In genomic region chr14:84963518-84963917, GRCh38 we compare ENCODE assay signal across 23 cellular contexts.
"Had no signal": no experiment of that assay in that cellular context is flagged by ENCODE, and none has a peak within 500 bp of the region (broad histone marks: within the 10 kb centered on the region; RNA-seq: fewer than 3 reads in every experiment).

No MANE protein-coding gene starts in this region.

- ATAC-seq: esophagus mucosa; gastrocnemius medialis; heart left ventricle; left cardiac atrium; left lung; naive thymus-derived CD8-positive, alpha-beta T cell; right lobe of liver had no signal

- H3K4me3 ChIP-seq: colonic mucosa, gastrocnemius medialis, heart left ventricle, left lung, ovary, right lobe of liver, stomach, thyroid gland had no signal

- H3K27ac ChIP-seq: colonic mucosa, epithelial cell of prostate, gastrocnemius medialis, heart left ventricle, left lung, ovary, right lobe of liver, stomach, thyroid gland had no signal

- H3K36me3 ChIP-seq: colonic mucosa, gastrocnemius medialis, heart left ventricle, left lung, ovary, right lobe of liver, stomach, thyroid gland had no signal

- H3K27me3 ChIP-seq: colonic mucosa, gastrocnemius medialis, heart left ventricle, left lung, ovary, right lobe of liver, stomach, thyroid gland had no signal

- H3K9me3 ChIP-seq: colonic mucosa, gastrocnemius medialis, ovary, right lobe of liver, thyroid gland had no signal

- DNase-seq: colonic mucosa; foreskin fibroblast; gastrocnemius medialis; heart left ventricle; hippocampal formation; left cardiac atrium; left lung; mammary epithelial cell; naive thymus-derived CD8-positive, alpha-beta T cell; occipital lobe; ovary; right lobe of liver; small intestine; stimulated activated CD4-positive, alpha-beta T cell treated with anti-CD3 and anti-CD28 coated beads, Interleukin-15, amount 100 ng/mL, for 24 hours; stimulated activated CD4-positive, alpha-beta T cell treated with anti-CD3 and anti-CD28 coated beads, Interleukin-4, amount 100 ng/mL, for 1 hour; stimulated activated CD8-positive, alpha-beta memory T cell treated with anti-CD3 and anti-CD28 coated beads, Interleukin-4, amount 100 ng/mL, for 48 hours; stimulated activated naive CD4-positive, alpha-beta T cell treated with Interleukin-2 at 50 U/mL for 16 hours; stomach; thyroid gland; trophoblast cell had no signal

- H3K4me1 ChIP-seq: colonic mucosa, left lung, right lobe of liver, stomach, thyroid gland had no signal

- FAIRE-seq: islet of Langerhans, small intestine had no signal
